ENCODE assay signal across 26 cellular contexts in the genomic region with DNA sequence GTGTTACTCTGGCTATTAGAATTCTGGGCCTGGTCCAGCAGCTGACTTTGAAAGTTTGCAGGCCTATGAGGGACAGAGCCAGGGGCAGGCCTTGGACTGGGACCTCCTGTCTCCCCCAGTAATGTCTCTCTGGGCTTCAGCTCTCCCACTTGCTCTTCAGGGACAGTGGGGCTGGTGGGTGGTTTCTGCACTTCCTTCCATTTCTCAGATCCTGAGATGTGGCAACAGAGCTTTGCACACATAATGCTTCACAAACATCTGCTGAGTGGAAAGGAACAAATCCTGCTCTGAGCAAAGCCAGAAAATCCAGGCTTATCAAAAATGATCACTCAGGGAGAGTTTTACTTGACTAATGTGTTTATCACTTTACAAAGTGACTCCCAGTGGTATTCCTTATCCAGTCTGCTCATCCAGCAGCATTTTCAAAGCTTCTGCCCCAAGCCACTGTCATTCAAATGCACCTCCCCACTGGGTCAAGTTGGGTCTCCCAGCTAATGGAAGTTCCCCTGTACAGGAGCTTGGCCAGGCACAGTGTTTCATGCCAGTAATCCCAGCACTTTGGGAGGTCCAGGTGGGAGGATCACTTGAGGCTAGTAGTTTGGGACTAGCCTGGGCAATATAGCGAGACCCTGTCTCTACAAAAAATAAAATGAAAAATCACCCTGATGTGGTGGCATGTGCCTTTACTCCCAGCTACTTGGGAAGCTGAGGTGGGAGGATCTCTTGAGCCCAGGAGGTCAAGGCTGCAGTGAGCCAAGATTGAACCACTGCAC. TPM values are rescaled to one million over a fixed set of nuclear protein-coding genes. Genes with fewer than 3 reads are reported as not detected.
A peak's percentile ranks its signal among the peaks of the same experiment; 100 is the strongest.
DNase-seq lines count a peak whose midpoint lies in the region; ATAC-seq, FAIRE-seq and TF ChIP-seq lines count a peak whose summit lies in the region.
"Had no signal": no experiment of that assay in that cellular context is flagged by ENCODE, and none has a peak within 500 bp of the region (broad histone marks: within the 10 kb centered on the region; RNA-seq: fewer than 3 reads in every experiment).

No MANE protein-coding gene starts in this region.

- DNase-seq in Right ventricle myocardium superior (no peak), right atrium auricular region (ENCODE audit: low spot score) (no peak), K562 (ENCODE audit: extremely low read depth in 1 of 4, low spot score in 3 of 4) (no peak), mesenchymal stem cell (no peak), dedifferentiated amniotic fluid mesenchymal stem cell (ENCODE audit: extremely low spot score) (no peak), NCI-H2107 treated with DMSO at 0.1 percent for 48 hours (lab: John Stamatoyannopoulos, UW; ENCODE audit: unreplicated experiment) (no peak), left colon (no peak)
- DNase-seq: activated CD4-positive, alpha-beta T cell treated with anti-CD3 and anti-CD28 coated beads, Interleukin-2, amount 50 U/mL, for 1 hour; activated naive CD4-positive, alpha-beta T cell treated with anti-CD3 and anti-CD28 coated beads, Interleukin-2, amount 50 U/mL, for 16 hours; aorta; DMS79 treated with DMSO at 0.1 percent for 48 hours; left lung; midbrain; NCI-H1048; NCI-H1694 treated with DMSO at 0.1 percent for 48 hours; NCI-H526 treated with DMSO at 0.1 percent for 48 hours; stimulated activated CD4-positive, alpha-beta T cell treated with anti-CD3 and anti-CD28 coated beads, Interleukin-15, amount 100 ng/mL, for 24 hours; stimulated activated naive CD8-positive, alpha-beta T cell treated with anti-CD3 and anti-CD28 coated beads, Interleukin-15, Interleukin-2, amounts not matched to agents 100 U/mL and 50 U/mL, for 24 hours had no signal

- H3K4me2 ChIP-seq in K562 (ENCODE audit: insufficient read depth, low read length) (no peak overlapping the region), mesenchymal stem cell (ENCODE audit: low read length, poor library complexity, severe bottlenecking) (no peak overlapping the region)
- H3K4me2 ChIP-seq: hepatocyte had no signal

- ATAC-seq in Right ventricle myocardium superior (ENCODE audit: poor library complexity) = peak; percentile 41
- ATAC-seq in K562 = no peak
- ATAC-seq in HG02981 (IDR thresholded peaks at IDR 0.05; ENCODE audit: unreplicated experiment) = no peak
- no peak for ATAC-seq in left colon
- ATAC-seq: left lung; natural killer cell treated with Interleukin-12 subunit alpha and Interleukin-12 subunit beta and Interleukin-15 and Interleukin-18, amount 100 ng/mL, for 72 hours; stimulated activated naive CD8-positive, alpha-beta T cell treated with anti-CD3 and anti-CD28 coated beads, Interleukin-15, Interleukin-2, amounts not matched to agents 100 U/mL and 50 U/mL, for 24 hours had no signal

- FAIRE-seq in K562 (lab: Jason Lieb, UNC) = no peak
- FAIRE-seq: H54, HTR-8/SVneo had no signal

- H3K18ac ChIP-seq in mesenchymal stem cell (ENCODE audit: low read depth in 1 of 2, low read length in 2 of 2) = no peak overlapping the region

- H4K91ac ChIP-seq in mesenchymal stem cell (ENCODE audit: low read length) = no peak overlapping the region

- H4K20me1 ChIP-seq in K562 (replicated peaks; ENCODE audit: control insufficient read depth, insufficient read depth, low read length) = no peaks in the 10 kb centered on the region

- POLR2A ChIA-PET in K562 (lab: Yijun Ruan, JAX) = interaction anchor here (0.6 kb wide), 1 partner anchor 98 kb away, joined by 3 read pairs; no protein-coding TSS in a partner anchor

- H3K23ac ChIP-seq in mesenchymal stem cell (ENCODE audit: low read length in 2 of 2) = peak overlapping the region in 1 of 2 experiments; percentile 78

- H3K36me3 ChIP-seq in right atrium auricular region (no peaks in the 10 kb centered on the region), K562 (ENCODE audit: control insufficient read depth, insufficient read depth, low read length) (no peaks in the 10 kb centered on the region), mesenchymal stem cell (ENCODE audit: control insufficient read depth in 1 of 2, insufficient read depth in 2 of 2, low read depth in 1 of 2, low read length in 2 of 2) (no peaks in the 10 kb centered on the region)
- H3K36me3 ChIP-seq: cardiac muscle cell, left lung, ovary, transverse colon had no signal

- H3K27ac ChIP-seq in right atrium auricular region (no peak overlapping the region), K562 (ENCODE audit: extremely low read depth, low read depth, low read length) (no peak overlapping the region), mesenchymal stem cell (ENCODE audit: low read length, poor library complexity, severe bottlenecking) (no peak overlapping the region)
- H3K27ac ChIP-seq: cardiac muscle cell, hepatocyte, left lung, ovary had no signal

- TF ChIP-seq CTCF in right atrium auricular region (IDR thresholded peaks at IDR 0.05) (no peak), K562 (IDR thresholded peaks at IDR 0.05 in 2 of 3, conservative IDR thresholded peaks at IDR 0.05 in 1 of 3; ENCODE audit: insufficient read depth in 2 of 3, low read depth in 1 of 3, low read length in 3 of 3) (no peak)

- H3K14ac ChIP-seq in mesenchymal stem cell (ENCODE audit: low read length in 2 of 2) = no peak overlapping the region

- BruUV-seq in K562 (replicated peaks; lab: Mats Ljungman, UMichigan) = no TSS peak

- TF ChIP-seq RAD21 in K562 (CRISPR knock-in tag; conservative IDR thresholded peaks at IDR 0.05 in 1 of 2, IDR thresholded peaks at IDR 0.05 in 1 of 2) = no peak

- H2AK5ac ChIP-seq in mesenchymal stem cell (ENCODE audit: low read length, severe bottlenecking) = no peak overlapping the region

- H3K4me3 ChIP-seq in right atrium auricular region = no peak overlapping the region
- H3K4me3 ChIP-seq in K562 = no peak overlapping the region
- no peak overlapping the region for H3K4me3 ChIP-seq in mesenchymal stem cell (ENCODE audit: insufficient read depth in 1 of 2, low read depth in 1 of 2, low read length in 2 of 2)
- H3K4me3 ChIP-seq: cardiac muscle cell, hepatocyte, left lung, ovary, transverse colon had no signal

- H3K27me3 ChIP-seq in right atrium auricular region (no peaks in the 10 kb centered on the region), K562 (ENCODE audit: control insufficient read depth in 2 of 2, insufficient read depth in 2 of 2, low read length in 2 of 2) (no peaks in the 10 kb centered on the region; a peak in 1 of 5 replicates), mesenchymal stem cell (ENCODE audit: control insufficient read depth in 1 of 2, insufficient read depth in 1 of 2, low read length in 2 of 2) (peaks cover 0 to 24% of the 10 kb centered on the region in 2 experiments)
- H3K27me3 ChIP-seq: ovary, transverse colon had no signal

- no peak overlapping the region for H3K4ac ChIP-seq in mesenchymal stem cell (ENCODE audit: low read depth in 1 of 2, low read length in 2 of 2)

- no peaks in the 10 kb centered on the region for H3K79me2 ChIP-seq in K562 (ENCODE audit: control insufficient read depth, insufficient read depth, low read length)
- H3K79me2 ChIP-seq: hepatocyte had no signal

- in situ Hi-C loops in K562 (cut with MboI) = no loop called here

- H3K9ac ChIP-seq in K562 (ENCODE audit: insufficient read depth in 1 of 2, low read depth in 2 of 2, low read length in 2 of 2) (no peak overlapping the region), mesenchymal stem cell (ENCODE audit: low read length) (peak overlapping the region; percentile 38)

- H3K79me1 ChIP-seq in mesenchymal stem cell (replicated peaks; ENCODE audit: low read length, poor library complexity, severe bottlenecking) = no peaks in the 10 kb centered on the region

- no peak overlapping the region for H2BK15ac ChIP-seq in mesenchymal stem cell (ENCODE audit: low read depth, poor library complexity, severe bottlenecking)

- no peaks in the 10 kb centered on the region for H3K9me1 ChIP-seq in K562 (ENCODE audit: control insufficient read depth, insufficient read depth, low read length)

- TF ChIP-seq POLR2A in K562 (conservative IDR thresholded peaks at IDR 0.05) = no peak

- WGBS in K562 (ENCODE audit: insufficient coverage, low coverage, missing lambda C conversion rate) = 82% methylated on average over 1 of the region's 1 CpG
- no CpG with 5 or more reads among the region's 1 CpG for WGBS in mesenchymal stem cell

- no peak for TF ChIP-seq EP300 in K562 (IDR thresholded peaks at IDR 0.05; ENCODE audit: low read length)

- no peak overlapping the region for H2BK5ac ChIP-seq in mesenchymal stem cell (ENCODE audit: low read depth, low read length, poor library complexity, severe bottlenecking)

- H3K4me1 ChIP-seq in right atrium auricular region (no peaks in the 10 kb centered on the region), K562 (replicated peaks in 1 of 2; ENCODE audit: control insufficient read depth in 2 of 2, insufficient read depth in 2 of 2, low read length in 2 of 2) (peaks cover 0 to 2% of the 10 kb centered on the region in 2 experiments; a peak in 3 of 5 replicates), mesenchymal stem cell (ENCODE audit: control insufficient read depth, insufficient read depth, low read depth, low read length) (no peaks in the 10 kb centered on the region)

- no peaks in the 10 kb centered on the region for H3K9me3 ChIP-seq in right atrium auricular region
- no peaks in the 10 kb centered on the region for H3K9me3 ChIP-seq in K562 (replicated peaks; ENCODE audit: control insufficient read depth, insufficient read depth, low read depth, low read length)
- H3K9me3 ChIP-seq in mesenchymal stem cell (ENCODE audit: control insufficient read depth, low read length) = no peaks in the 10 kb centered on the region
- H3K9me3 ChIP-seq: left lung, ovary, transverse colon had no signal

- no peak overlapping the region for H2BK12ac ChIP-seq in mesenchymal stem cell (ENCODE audit: low read length in 2 of 2)

- CTCF ChIA-PET in K562 (lab: Yijun Ruan, JAX; ENCODE audit: low intra/inter-chr PET ratio) = no interaction called here

- no peak overlapping the region for H2BK120ac ChIP-seq in mesenchymal stem cell (ENCODE audit: low read depth, low read length)

- intact Hi-C loops in Right ventricle myocardium superior (cut with DNase I) = no loop called here
- intact Hi-C loops in K562 (cut with micrococcal nuclease) = no loop called here
- intact Hi-C loops in left colon (cut with DNase I, micrococcal nuclease) = loop anchor here in 1 of 2 donors (10.0 kb wide), 1 partner anchor 64 kb away; no protein-coding TSS in a partner anchor

- H2AFZ ChIP-seq in K562 (ENCODE audit: low read depth, low read length) = no peak overlapping the region
- H2AFZ ChIP-seq in mesenchymal stem cell (ENCODE audit: low read depth, low read length) = no peak overlapping the region
- H2AFZ ChIP-seq: hepatocyte had no signal

- H4K8ac ChIP-seq in mesenchymal stem cell (ENCODE audit: low read length) = no peak overlapping the region

RNA-seq across cellular contexts. Expression of a gene that starts 13.5 kb away (rescaled TPM):
- total RNA-seq in Right ventricle myocardium superior = 15.1 TPM
- 10 to 100 TPM in 1 of 2 donors, 1 to 10 TPM in 1; 4.0 to 16.8 TPM for total RNA-seq in right atrium auricular region
- 38.2 and 49.5 TPM in 2 replicates for total RNA-seq in K562 (2011; cell fraction: chromatin; rRNA removed; ENCODE audit: low replicate concordance)
- total RNA-seq in K562 (2011; cell fraction: nucleolus; rRNA removed) = 22.2 and 25.8 TPM in 2 replicates
- 24.9 and 29.2 TPM in 2 replicates for total RNA-seq in K562 (2011; cell fraction: nucleoplasm; rRNA removed)
- total RNA-seq in K562 (2014; rRNA removed) = 24.1 and 27.4 TPM in 2 replicates
- 9.8 and 11.4 TPM in 2 replicates for total RNA-seq in K562 (2014; rRNA removed; fragmentation: Illumina TruSeq; extraction: Trizol)
- total RNA-seq in K562 (2015; rRNA removed; fragmentation: Illumina TruSeq; extraction: Trizol) = 13.5 and 14.5 TPM in 2 replicates
- total RNA-seq in K562 (2021) = 28.8 and 31.3 TPM in 2 replicates
- 18.5 and 29.5 TPM in 2 replicates for polyA plus RNA-seq in K562 (2011; rRNA removed)
- polyA plus RNA-seq in K562 (2011; cell fraction: cytosol; rRNA removed) = 15.5 and 43.5 TPM in 2 replicates
- 18.5 and 38.5 TPM in 2 replicates for polyA plus RNA-seq in K562 (2011; cell fraction: nucleus; rRNA removed)
- 11.3 and 15.6 TPM in 2 replicates for polyA plus RNA-seq in K562 (2012)
- polyA plus RNA-seq in K562 (2014; fragmentation: Illumina TruSeq; extraction: Trizol) = 23.3 and 26.0 TPM in 2 replicates
- under 1 TPM; 0.52 to 0.55 TPM for polyA plus RNA-seq in K562 (2014; fragmentation: Nextera tagmentation; extraction: Ambion mirVana)
- polyA plus RNA-seq in K562 (2014; rRNA removed) = 21.6 and 23.4 TPM in 2 replicates
- polyA minus RNA-seq in K562 (2011; rRNA and poly(A)+ RNA removed) = 16.4 and 28.3 TPM in 2 replicates
- 9.6 and 23.8 TPM in 2 replicates for polyA minus RNA-seq in K562 (2011; cell fraction: cytosol; rRNA and poly(A)+ RNA removed)
- polyA minus RNA-seq in K562 (2011; cell fraction: nucleus; rRNA and poly(A)+ RNA removed) = 14.6 and 17.6 TPM in 2 replicates
- polyA plus RNA-seq in mesenchymal stem cell (2013, experiment 1 of 2) = 0.21 TPM
- polyA plus RNA-seq in mesenchymal stem cell (2013, experiment 2 of 2) = 0.21 TPM
- 1 to 10 TPM; 2.9 to 5.1 TPM for total RNA-seq in left colon

RNA-seq across cellular contexts. Expression of a gene that starts 13.5 kb away (rescaled TPM):
- total RNA-seq in Right ventricle myocardium superior (2.2 TPM), right atrium auricular region (1 to 10 TPM; 1.8 to 4.9 TPM), K562 (2014; rRNA removed) (1.00 and 2.4 TPM in 2 replicates), K562 (2014; rRNA removed; fragmentation: Illumina TruSeq; extraction: Trizol) (1.3 and 1.5 TPM in 2 replicates), K562 (2015; rRNA removed; fragmentation: Illumina TruSeq; extraction: Trizol) (1.5 and 1.7 TPM in 2 replicates), K562 (2021) (2.0 and 2.6 TPM in 2 replicates), left colon (10 to 100 TPM; 15.3 to 18.1 TPM)
- 6.0 and 6.8 TPM in 2 replicates for total RNA-seq in K562 (2011; cell fraction: chromatin; rRNA removed; ENCODE audit: low replicate concordance)
- 5.1 and 6.8 TPM in 2 replicates for total RNA-seq in K562 (2011; cell fraction: nucleolus; rRNA removed)
- 4.5 and 6.7 TPM in 2 replicates for total RNA-seq in K562 (2011; cell fraction: nucleoplasm; rRNA removed)
- polyA plus RNA-seq in K562 (2011; rRNA removed) (3.7 and 4.4 TPM in 2 replicates), K562 (2014; fragmentation: Illumina TruSeq; extraction: Trizol) (1.7 and 2.0 TPM in 2 replicates), K562 (2014; fragmentation: Nextera tagmentation; extraction: Ambion mirVana) (1 to 10 TPM; 1.1 to 1.3 TPM), K562 (2014; rRNA removed) (1.2 and 3.1 TPM in 2 replicates)
- polyA plus RNA-seq in K562 (2011; cell fraction: cytosol; rRNA removed) = 6.9 and 8.2 TPM in 2 replicates
- polyA plus RNA-seq in K562 (2011; cell fraction: nucleus; rRNA removed) = 3.4 and 3.8 TPM in 2 replicates
- 1.6 and 2.5 TPM in 2 replicates for polyA plus RNA-seq in K562 (2012)
- polyA minus RNA-seq in K562 (2011; rRNA and poly(A)+ RNA removed) = 3.0 and 4.3 TPM in 2 replicates
- polyA minus RNA-seq in K562 (2011; cell fraction: cytosol; rRNA and poly(A)+ RNA removed) = 1.4 and 3.4 TPM in 2 replicates
- polyA minus RNA-seq in K562 (2011; cell fraction: nucleus; rRNA and poly(A)+ RNA removed) = 2.0 and 3.2 TPM in 2 replicates
- 8.2 TPM for polyA plus RNA-seq in mesenchymal stem cell (2013, experiment 1 of 2)
- polyA plus RNA-seq in mesenchymal stem cell (2013, experiment 2 of 2) = 8.3 TPM

RNA-seq across cellular contexts. Expression of a gene that starts 45.6 kb away (rescaled TPM):
- 4.1 TPM for total RNA-seq in Right ventricle myocardium superior
- 1 to 10 TPM; 4.0 to 9.1 TPM for total RNA-seq in right atrium auricular region
- total RNA-seq in K562 (2011; cell fraction: chromatin; rRNA removed; ENCODE audit: low replicate concordance) = 1.3 and 3.7 TPM in 2 replicates
- total RNA-seq in K562 (2011; cell fraction: nucleolus; rRNA removed) = 2.9 and 4.3 TPM in 2 replicates
- 2.7 TPM in 2 replicates for total RNA-seq in K562 (2011; cell fraction: nucleoplasm; rRNA removed)
- 1.6 and 2.3 TPM in 2 replicates for total RNA-seq in K562 (2014; rRNA removed)
- 0.32 and 0.36 TPM in 2 replicates for total RNA-seq in K562 (2014; rRNA removed; fragmentation: Illumina TruSeq; extraction: Trizol)
- 0.83 and 1.0 TPM in 2 replicates for total RNA-seq in K562 (2015; rRNA removed; fragmentation: Illumina TruSeq; extraction: Trizol)
- 1.6 and 1.7 TPM in 2 replicates for total RNA-seq in K562 (2021)
- polyA plus RNA-seq in K562 (2011; rRNA removed) = 0.79 and 0.88 TPM in 2 replicates
- polyA plus RNA-seq in K562 (2011; cell fraction: cytosol; rRNA removed) = 0.86 and 3.2 TPM in 2 replicates
- 0.44 and 0.95 TPM in 2 replicates for polyA plus RNA-seq in K562 (2011; cell fraction: nucleus; rRNA removed)
- 1.1 and 1.5 TPM in 2 replicates for polyA plus RNA-seq in K562 (2012)
- 0.54 and 0.58 TPM in 2 replicates for polyA plus RNA-seq in K562 (2014; fragmentation: Illumina TruSeq; extraction: Trizol)
- polyA plus RNA-seq in K562 (2014; fragmentation: Nextera tagmentation; extraction: Ambion mirVana) = under 1 TPM in 1 of 2 experiments, not detected in 1; 0.06 TPM
- polyA plus RNA-seq in K562 (2014; rRNA removed) = 1.1 TPM in 2 replicates
- 0.36 and 0.46 TPM in 2 replicates for polyA minus RNA-seq in K562 (2011; rRNA and poly(A)+ RNA removed)
- 0.91 and 1.5 TPM in 2 replicates for polyA minus RNA-seq in K562 (2011; cell fraction: cytosol; rRNA and poly(A)+ RNA removed)
- polyA minus RNA-seq in K562 (2011; cell fraction: nucleus; rRNA and poly(A)+ RNA removed) = 1.1 and 1.3 TPM in 2 replicates
- polyA plus RNA-seq in mesenchymal stem cell (2013, experiment 1 of 2) = 4.1 TPM
- 4.0 TPM for polyA plus RNA-seq in mesenchymal stem cell (2013, experiment 2 of 2)
- 1 to 10 TPM; 8.3 to 9.9 TPM for total RNA-seq in left colon
